13 cellular contexts compared by ENCODE assay signal in the genomic region with DNA sequence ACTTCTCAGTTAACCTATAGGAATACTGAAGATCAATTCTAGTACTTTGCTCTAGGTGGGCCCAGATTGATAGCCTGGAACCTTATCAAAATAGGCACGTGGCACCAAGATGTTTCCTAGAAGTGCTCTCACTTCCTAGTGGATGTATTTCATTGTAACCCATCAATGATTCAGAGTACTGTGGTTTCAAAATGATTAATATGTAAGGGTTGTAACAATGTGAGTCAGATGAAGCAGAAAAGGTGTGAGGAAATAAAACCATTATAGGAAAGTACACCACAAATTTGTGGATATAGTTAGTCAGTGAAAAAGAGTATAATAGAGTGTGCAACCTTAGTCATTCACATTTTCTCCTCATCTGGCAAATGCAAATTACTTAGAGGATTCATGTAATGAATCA.
DNase-seq lines count a peak whose midpoint lies in the region; ATAC-seq and TF ChIP-seq lines count a peak whose summit lies in the region.
"Had no signal": no experiment of that assay in that cellular context is flagged by ENCODE, and none has a peak within 500 bp of the region (broad histone marks: within the 10 kb centered on the region; RNA-seq: fewer than 3 reads in every experiment).

No MANE protein-coding gene starts in this region.

- no peaks in the 10 kb centered on the region for H3K9me2 ChIP-seq in GM23338 (ENCODE audit: insufficient read depth)

- no peaks in the 10 kb centered on the region for H4K20me1 ChIP-seq in GM23338 (replicated peaks; ENCODE audit: insufficient read depth)

- peak overlapping the region; percentile 19 for H3K27ac Mint-ChIP-seq in activated naive CD8-positive, alpha-beta T cell treated with anti-CD3 and anti-CD28 coated beads, Interleukin-2, amount 50 U/mL, for 24 hours
- no peak overlapping the region for H3K27ac Mint-ChIP-seq in GM23338

- H3K4me2 ChIP-seq in GM23338 = no peak overlapping the region

- peaks cover 17% of the 10 kb centered on the region for H3K9me3 Mint-ChIP-seq in activated naive CD8-positive, alpha-beta T cell treated with anti-CD3 and anti-CD28 coated beads, Interleukin-2, amount 50 U/mL, for 24 hours
- H3K9me3 Mint-ChIP-seq in GM23338 = peaks cover 20% of the 10 kb centered on the region; the same call in 2 of the 3 replicates

- peaks cover 6% of the 10 kb centered on the region for H3K27me3 Mint-ChIP-seq in activated naive CD8-positive, alpha-beta T cell treated with anti-CD3 and anti-CD28 coated beads, Interleukin-2, amount 50 U/mL, for 24 hours
- H3K27me3 Mint-ChIP-seq in GM23338 (ENCODE audit: insufficient read depth, low read depth, poor library complexity) = peaks cover 4% of the 10 kb centered on the region

- TF ChIP-seq EP300 in gastroesophageal sphincter (IDR thresholded peaks at IDR 0.05) = no peak

- no peak for TF ChIP-seq CTCF in gastroesophageal sphincter (IDR thresholded peaks at IDR 0.05)
- no peak for TF ChIP-seq CTCF in GM23338 (conservative IDR thresholded peaks at IDR 0.05; ENCODE audit: low read depth in 2 of 2)

- H3K4me3 ChIP-seq in ACC112 (ENCODE audit: low read depth, low read length) = no peak overlapping the region
- no peak overlapping the region for H3K4me3 ChIP-seq in gastroesophageal sphincter
- H3K4me3 ChIP-seq in GM23338 = no peak overlapping the region
- H3K4me3 ChIP-seq: tibial nerve had no signal

- H3K4me3 Mint-ChIP-seq in activated naive CD8-positive, alpha-beta T cell treated with anti-CD3 and anti-CD28 coated beads, Interleukin-2, amount 50 U/mL, for 24 hours = no peak overlapping the region
- H3K4me3 Mint-ChIP-seq in GM23338 = no peak overlapping the region

- H3K4me1 Mint-ChIP-seq in activated naive CD8-positive, alpha-beta T cell treated with anti-CD3 and anti-CD28 coated beads, Interleukin-2, amount 50 U/mL, for 24 hours = peaks cover 20% of the 10 kb centered on the region
- no peaks in the 10 kb centered on the region for H3K4me1 Mint-ChIP-seq in GM23338

- H2AFZ ChIP-seq in ACC112 (ENCODE audit: low read length, unreplicated experiment) (peak overlapping the region; percentile 41), GM23338 (no peak overlapping the region)

- H3K4me1 ChIP-seq in ACC112 (ENCODE audit: control insufficient read depth, insufficient read depth, low read length, unreplicated experiment) (peaks cover 20% of the 10 kb centered on the region), gastroesophageal sphincter (no peaks in the 10 kb centered on the region), GM23338 (ENCODE audit: insufficient read depth) (no peaks in the 10 kb centered on the region)
- H3K4me1 ChIP-seq: tibial nerve had no signal

- no peaks in the 10 kb centered on the region for H3K9me3 ChIP-seq in gastroesophageal sphincter

- no peaks in the 10 kb centered on the region for H3K36me3 Mint-ChIP-seq in activated naive CD8-positive, alpha-beta T cell treated with anti-CD3 and anti-CD28 coated beads, Interleukin-2, amount 50 U/mL, for 24 hours (ENCODE audit: low read depth)
- no peaks in the 10 kb centered on the region for H3K36me3 Mint-ChIP-seq in GM23338 (ENCODE audit: low read depth)

- peak; percentile 62 for DNase-seq in GM04503 (ENCODE audit: low read depth)
- no peak for DNase-seq in activated naive CD8-positive, alpha-beta T cell treated with anti-CD3 and anti-CD28 coated beads, Interleukin-2, amount 50 U/mL, for 24 hours
- no peak for DNase-seq in pons (ENCODE audit: low spot score)
- DNase-seq in GM23338 (ENCODE audit: low spot score) = no peak
- no peak for DNase-seq in Ammon's horn (ENCODE audit: low spot score)
- DNase-seq: central memory CD4-positive, alpha-beta T cell; head of caudate nucleus; NCI-H1417; NCI-H774 had no signal

- TF ChIP-seq POLR2A in gastroesophageal sphincter (IDR thresholded peaks at IDR 0.05) = no peak

- H3K27ac ChIP-seq in ACC112 (ENCODE audit: low read depth, low read length) (peak overlapping the region; percentile 59), gastroesophageal sphincter (no peak overlapping the region), GM23338 (ENCODE audit: low read depth) (no peak overlapping the region)
- H3K27ac ChIP-seq: tibial nerve had no signal

- no peaks in the 10 kb centered on the region for H3K36me3 ChIP-seq in ACC112 (ENCODE audit: insufficient read depth, low read length)
- no peaks in the 10 kb centered on the region for H3K36me3 ChIP-seq in gastroesophageal sphincter
- H3K36me3 ChIP-seq in GM23338 (ENCODE audit: insufficient read depth) = no peaks in the 10 kb centered on the region
- H3K36me3 ChIP-seq: tibial nerve had no signal

- ATAC-seq in activated naive CD8-positive, alpha-beta T cell treated with anti-CD3 and anti-CD28 coated beads, Interleukin-2, amount 50 U/mL, for 24 hours = peak; percentile 91
- ATAC-seq in gastroesophageal sphincter = peak; percentile 53
- no peak for ATAC-seq in HG02870 (IDR thresholded peaks at IDR 0.05; ENCODE audit: unreplicated experiment)
- no peak for ATAC-seq in GM23338

- no peaks in the 10 kb centered on the region for H3K27me3 ChIP-seq in ACC112 (ENCODE audit: insufficient read depth, low read length)
- no peaks in the 10 kb centered on the region for H3K27me3 ChIP-seq in gastroesophageal sphincter
- H3K27me3 ChIP-seq in GM23338 (ENCODE audit: insufficient read depth) = no peaks in the 10 kb centered on the region
- H3K27me3 ChIP-seq: tibial nerve had no signal

- 38 to 80% methylated on average over 1 of the region's 1 CpG for WGBS in gastroesophageal sphincter (ENCODE audit: low coverage in 1 of 2), 2 donors

- no peaks in the 10 kb centered on the region for H3K79me2 ChIP-seq in ACC112 (ENCODE audit: control insufficient read depth, insufficient read depth, low read length, unreplicated experiment)
- no peaks in the 10 kb centered on the region for H3K79me2 ChIP-seq in GM23338 (replicated peaks; ENCODE audit: insufficient read depth)

- no peaks in the 10 kb centered on the region for H3F3A ChIP-seq in GM23338 (replicated peaks; ENCODE audit: low read depth)

TF ChIP-seq in GM23338, 12 proteins besides CTCF, POLR2A, EP300 and RAD21 (continues in another document):
- TF ChIP-seq REST (IDR thresholded peaks at IDR 0.05; ENCODE audit: unreplicated experiment) (no peak), POLR2AphosphoS5 (IDR thresholded peaks at IDR 0.05; ENCODE audit: low read depth) (no peak), CREB1 (CRISPR knock-in tag; IDR thresholded peaks at IDR 0.05; ENCODE audit: low read depth) (no peak), EZH2phosphoT487 (IDR thresholded peaks at IDR 0.05; ENCODE audit: unreplicated experiment) (no peak), NANOG (IDR thresholded peaks at IDR 0.05; ENCODE audit: borderline replicate concordance) (no peak), EZH2 (IDR thresholded peaks at IDR 0.05; ENCODE audit: low read depth, unreplicated experiment) (no peak), ZNF331 (CRISPR knock-in tag; IDR thresholded peaks at IDR 0.05; ENCODE audit: low read depth) (no peak), ZNF114 (CRISPR knock-in tag; IDR thresholded peaks at IDR 0.05) (no peak), STAT1 (IDR thresholded peaks at IDR 0.05; ENCODE audit: unreplicated experiment) (no peak)
- TF ChIP-seq, protein P1, sequence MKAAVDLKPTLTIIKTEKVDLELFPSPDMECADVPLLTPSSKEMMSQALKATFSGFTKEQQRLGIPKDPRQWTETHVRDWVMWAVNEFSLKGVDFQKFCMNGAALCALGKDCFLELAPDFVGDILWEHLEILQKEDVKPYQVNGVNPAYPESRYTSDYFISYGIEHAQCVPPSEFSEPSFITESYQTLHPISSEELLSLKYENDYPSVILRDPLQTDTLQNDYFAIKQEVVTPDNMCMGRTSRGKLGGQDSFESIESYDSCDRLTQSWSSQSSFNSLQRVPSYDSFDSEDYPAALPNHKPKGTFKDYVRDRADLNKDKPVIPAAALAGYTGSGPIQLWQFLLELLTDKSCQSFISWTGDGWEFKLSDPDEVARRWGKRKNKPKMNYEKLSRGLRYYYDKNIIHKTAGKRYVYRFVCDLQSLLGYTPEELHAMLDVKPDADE (IDR thresholded peaks at IDR 0.05) = no peak

Comparison
In these comparisons a context has a peak if more than half of its experiments do, and no peak if none do; other contexts are left out.
1. ATAC-seq: peak in activated naive CD8-positive, alpha-beta T cell treated with anti-CD3 and anti-CD28 coated beads, Interleukin-2, amount 50 U/mL, for 24 hours (single experiment) and gastroesophageal sphincter (single experiment); none in HG02870 (single experiment) and GM23338 (single experiment).